Comparison of ENCODE assay signal across 8 cellular contexts in genomic region chr1:63773496-63773814, GRCh38. TPM values are rescaled to one million over a fixed set of nuclear protein-coding genes. Genes with fewer than 3 reads are reported as not detected.
DNase-seq lines count a peak whose midpoint lies in the region; ATAC-seq lines count a peak whose summit lies in the region.

No MANE protein-coding gene starts in this region.

- H3K4me1 ChIP-seq in esophagus (ENCODE audit: control insufficient read depth in 2 of 2, insufficient read depth in 2 of 2, low read length in 1 of 2) (peaks cover 0 to 3% of the 10 kb centered on the region in 2 donors), rectal smooth muscle tissue (ENCODE audit: control insufficient read depth, insufficient read depth, low read length) (peaks cover 4% of the 10 kb centered on the region)

- 5 to 7% methylated on average over 9 of the region's 9 CpGs for WGBS in esophagus, 2 donors

- peak; percentile 6 for DNase-seq in OCI-M2 (lab: John Stamatoyannopoulos, UW; ENCODE audit: unreplicated experiment)
- no peak for DNase-seq in central memory CD4-positive, alpha-beta T cell
- DNase-seq in NCI-H2227 treated with DMSO at 0.1 percent for 48 hours (lab: John Stamatoyannopoulos, UW), result no peak
- DNase-seq in NCI-H2029 (lab: John Stamatoyannopoulos, UW), result no peak
- DNase-seq in activated CD4-positive, alpha-beta T cell treated with anti-CD3 and anti-CD28 coated beads, Interleukin-2, amount 50 U/mL, for 48 hours, result no peak

- H3K9me3 ChIP-seq in esophagus (ENCODE audit: control insufficient read depth in 2 of 2, insufficient read depth in 1 of 2, low read depth in 1 of 2, low read length in 1 of 2), result no peaks in the 10 kb centered on the region

- no peaks in the 10 kb centered on the region for H3K36me3 ChIP-seq in esophagus (ENCODE audit: control insufficient read depth in 2 of 2, insufficient read depth in 2 of 2, low read length in 1 of 2)
- H3K36me3 ChIP-seq in rectal smooth muscle tissue (ENCODE audit: control insufficient read depth, insufficient read depth, low read length), result no peaks in the 10 kb centered on the region

- H3K27me3 ChIP-seq in esophagus (ENCODE audit: control insufficient read depth in 1 of 2, insufficient read depth in 2 of 2, low read length in 2 of 2) (no peaks in the 10 kb centered on the region), rectal smooth muscle tissue (ENCODE audit: control insufficient read depth, insufficient read depth, low read length) (peaks cover 2% of the 10 kb centered on the region)

- H3K4me3 ChIP-seq in esophagus (ENCODE audit: low read depth in 1 of 2, low read length in 2 of 2) (peak overlapping the region; percentile 63 to 71), rectal smooth muscle tissue (ENCODE audit: low read length) (peak overlapping the region; percentile 79)

- H3K27ac ChIP-seq in esophagus (ENCODE audit: low read depth in 2 of 2, low read length in 1 of 2), result peak overlapping the region in 1 of 2 donors; percentile 47
- H3K27ac ChIP-seq in rectal smooth muscle tissue (ENCODE audit: low read depth, low read length), result peak overlapping the region; percentile 68

- no peak overlapping the region for H3K9ac ChIP-seq in rectal smooth muscle tissue (ENCODE audit: low read length)

- peak; percentile 20 for ATAC-seq in GM19438 (IDR thresholded peaks at IDR 0.05; ENCODE audit: low read depth, unreplicated experiment)

RNA-seq across cellular contexts. Expression of gene ROR1, which starts 0.4 kb away (rescaled TPM):
- polyA plus RNA-seq in esophagus, result 1 to 10 TPM; 1.1 to 1.9 TPM
